ENCODE assay signal across 23 cellular contexts in genomic region chr1:202376247-202376646, GRCh38. TPM values are rescaled to one million over a fixed set of nuclear protein-coding genes. Genes with fewer than 3 reads are reported as not detected.
DNase-seq lines count a peak whose midpoint lies in the region; ATAC-seq, FAIRE-seq and TF ChIP-seq lines count a peak whose summit lies in the region.
"Had no signal": no experiment of that assay in that cellular context is flagged by ENCODE, and none has a peak within 500 bp of the region (broad histone marks: within the 10 kb centered on the region; RNA-seq: fewer than 3 reads in every experiment).

No MANE protein-coding gene starts in this region.

- no peaks in the 10 kb centered on the region for H3K9me2 ChIP-seq in GM23248 (ENCODE audit: insufficient read depth)

- WGBS in GM23248 (ENCODE audit: low coverage in 1 of 2, low lambda C conversion rate in 2 of 2, missing lambda C conversion rate in 2 of 2), 2 experiments = 42 to 48% methylated on average over 1 of the region's 1 CpG

- H4K20me1 ChIP-seq in GM23248 (ENCODE audit: insufficient read depth) = no peaks in the 10 kb centered on the region

- TF ChIP-seq CTCF in osteocyte (IDR thresholded peaks at IDR 0.05) = no peak

- 0 out of 2 replicates have a peak, but pooled peaks cover 3% of the 10 kb centered on the region for H3F3A ChIP-seq in GM23248 (ENCODE audit: insufficient read depth)

- H3K27me3 Mint-ChIP-seq in osteocyte (ENCODE audit: unreplicated experiment) = no peaks in the 10 kb centered on the region
- H3K27me3 Mint-ChIP-seq: activated CD4-positive, alpha-beta T cell treated with anti-CD3 and anti-CD28 coated beads, Interleukin-2, amount 10 ng/mL, durations not matched to agents 7 days and 5 days; CD4-positive, alpha-beta memory T cell; dendritic cell treated with granulocyte-macrophage colony-stimulating factor and Interleukin-4, amounts not matched to agents 40 ng/mL and 50 ng/mL, for 4 days had no signal

- in situ Hi-C loops in GM23248 (cut with MboI) = no loop called here

- FAIRE-seq in GM19239 (lab: Jason Lieb, UNC) = no peak

- peaks cover 10% of the 10 kb centered on the region for H3K4me1 Mint-ChIP-seq in osteocyte (ENCODE audit: unreplicated experiment)

- peak overlapping the region; percentile 1 for H3K27ac Mint-ChIP-seq in osteocyte (ENCODE audit: unreplicated experiment)
- H3K27ac Mint-ChIP-seq: activated CD4-positive, alpha-beta T cell treated with anti-CD3 and anti-CD28 coated beads, Interleukin-2, amount 10 ng/mL, durations not matched to agents 7 days and 5 days; dendritic cell treated with granulocyte-macrophage colony-stimulating factor and Interleukin-4, amounts not matched to agents 40 ng/mL and 50 ng/mL, for 4 days had no signal

- peak overlapping the region; percentile 50 for H3K4me2 ChIP-seq in GM23248 (ENCODE audit: unreplicated experiment)

- POLR2A ChIA-PET in HEK293T (lab: Yijun Ruan, JAX) = no interaction called here

- H3K4me3 ChIP-seq in GM23248 = peak overlapping the region; percentile 10; the same call in 1 of the 2 replicates
- H3K4me3 ChIP-seq: right atrium auricular region, upper lobe of right lung had no signal

- H3K4me1 ChIP-seq in GM23248 (ENCODE audit: insufficient read depth) = peaks cover 9% of the 10 kb centered on the region
- H3K4me1 ChIP-seq: upper lobe of right lung had no signal

- H3K4me3 Mint-ChIP-seq in osteocyte (ENCODE audit: unreplicated experiment) = no peak overlapping the region
- H3K4me3 Mint-ChIP-seq: activated CD4-positive, alpha-beta T cell treated with anti-CD3 and anti-CD28 coated beads, Interleukin-2, amount 10 ng/mL, durations not matched to agents 7 days and 5 days; CD4-positive, alpha-beta memory T cell; dendritic cell treated with granulocyte-macrophage colony-stimulating factor and Interleukin-4, amounts not matched to agents 40 ng/mL and 50 ng/mL, for 4 days had no signal

- H3K27ac ChIP-seq in GM23248 = peak overlapping the region; percentile 41
- H3K27ac ChIP-seq: right atrium auricular region, upper lobe of right lung had no signal

- no peak for TF ChIP-seq POLR2A in erythroblast (IDR thresholded peaks at IDR 0.05; ENCODE audit: low read length)

- no peak for ATAC-seq in GM21825 (IDR thresholded peaks at IDR 0.05; ENCODE audit: unreplicated experiment)
- ATAC-seq: PC-3; stimulated activated naive CD8-positive, alpha-beta T cell treated with anti-CD3 and anti-CD28 coated beads, Interleukin-15, Interleukin-2, amounts not matched to agents 100 U/mL and 50 U/mL, for 24 hours; upper lobe of right lung had no signal

- H3K9me3 ChIP-seq in GM23248 (ENCODE audit: low read depth) = no peaks in the 10 kb centered on the region
- H3K9me3 ChIP-seq: right atrium auricular region, upper lobe of right lung had no signal

- no peaks in the 10 kb centered on the region for H3K36me3 Mint-ChIP-seq in osteocyte (ENCODE audit: unreplicated experiment)

- H3K9me3 Mint-ChIP-seq in osteocyte (ENCODE audit: unreplicated experiment) = no peaks in the 10 kb centered on the region
- H3K9me3 Mint-ChIP-seq: activated CD4-positive, alpha-beta T cell treated with anti-CD3 and anti-CD28 coated beads, Interleukin-2, amount 10 ng/mL, durations not matched to agents 7 days and 5 days; dendritic cell treated with granulocyte-macrophage colony-stimulating factor and Interleukin-4, amounts not matched to agents 40 ng/mL and 50 ng/mL, for 4 days had no signal

- no peaks in the 10 kb centered on the region for H3K36me3 ChIP-seq in GM23248 (ENCODE audit: low read depth)
- H3K36me3 ChIP-seq: right atrium auricular region, upper lobe of right lung had no signal

- CTCF ChIA-PET in HEK293T (lab: Yijun Ruan, JAX) = no interaction called here

- no peaks in the 10 kb centered on the region for H3K27me3 ChIP-seq in GM23248 (replicated peaks; ENCODE audit: insufficient read depth)
- H3K27me3 ChIP-seq: right atrium auricular region, upper lobe of right lung had no signal

- peaks cover 48% of the 10 kb centered on the region for H3K79me2 ChIP-seq in GM23248 (ENCODE audit: insufficient read depth)

- H2AFZ ChIP-seq in GM23248 = no peak overlapping the region

- DNase-seq in GM23248 (peak; percentile 58), NCI-H460 (ENCODE audit: extremely low read depth, low read depth) (peak; percentile 72), erythroblast (lab: John Stamatoyannopoulos, UW) (peak; percentile 47 to 75), osteocyte (ENCODE audit: extremely low spot score, unreplicated experiment) (no peak), HEK293T (ENCODE audit: extremely low spot score) (no peak), GM19239 (ENCODE audit: insufficient read length, low spot score) (no peak)
- no peak for DNase-seq in activated CD4-positive, CD25-positive, alpha-beta regulatory T cell treated with anti-CD3 and anti-CD28 coated beads, Interleukin-2, amount 50 U/mL, for 72 hours
- DNase-seq: activated CD4-positive, alpha-beta T cell treated with anti-CD3 and anti-CD28 coated beads, Interleukin-2, amount 10 ng/mL, durations not matched to agents 7 days and 5 days; activated naive CD4-positive, alpha-beta T cell; activated T-cell treated with anti-CD3 and anti-CD28 coated beads for 4 hours; CD4-positive, alpha-beta memory T cell; DND-41; midbrain; MM.1S; NCI-H2029 treated with DMSO at 0.1 percent for 48 hours; NCI-H524; PC-3; stimulated activated CD4-positive, alpha-beta T cell treated with anti-CD3 and anti-CD28 coated beads, Interleukin-15, amount 100 ng/mL, for 24 hours; stimulated activated naive CD8-positive, alpha-beta T cell treated with anti-CD3 and anti-CD28 coated beads, Interleukin-15, Interleukin-2, amounts not matched to agents 100 U/mL and 50 U/mL, for 24 hours; upper lobe of right lung had no signal

- peak overlapping the region; percentile 15 for H3K9ac ChIP-seq in GM23248

TF ChIP-seq in HEK293T, 16 proteins besides CTCF, POLR2A, EP300 and RAD21:
- no peak for TF ChIP-seq FOXM1 (IDR thresholded peaks at IDR 0.05; ENCODE audit: borderline replicate concordance)
- no peak for TF ChIP-seq CTBP1 (IDR thresholded peaks at IDR 0.05; ENCODE audit: borderline replicate concordance)
- no peak for TF ChIP-seq L3MBTL2 (conservative IDR thresholded peaks at IDR 0.05)
- no peak for TF ChIP-seq FOXK2 (IDR thresholded peaks at IDR 0.05)
- TF ChIP-seq ELF4 (IDR thresholded peaks at IDR 0.05) = no peak
- no peak for TF ChIP-seq NFRKB (IDR thresholded peaks at IDR 0.05)
- no peak for TF ChIP-seq TARDBP (IDR thresholded peaks at IDR 0.05)
- no peak for TF ChIP-seq ZNF384 (IDR thresholded peaks at IDR 0.05)
- TF ChIP-seq BHLHE40 (IDR thresholded peaks at IDR 0.05; ENCODE audit: borderline replicate concordance) = no peak
- TF ChIP-seq PKNOX1 (IDR thresholded peaks at IDR 0.05) = no peak
- no peak for TF ChIP-seq FOXA1 (IDR thresholded peaks at IDR 0.05)
- TF ChIP-seq SUZ12 (IDR thresholded peaks at IDR 0.05) = no peak
- no peak for TF ChIP-seq SP1 (IDR thresholded peaks at IDR 0.05)
- TF ChIP-seq LEF1 (IDR thresholded peaks at IDR 0.05; ENCODE audit: borderline replicate concordance) = no peak
- TF ChIP-seq HDGF (IDR thresholded peaks at IDR 0.05; ENCODE audit: borderline replicate concordance) = no peak
- TF ChIP-seq ARNT (IDR thresholded peaks at IDR 0.05) = no peak

RNA-seq across cellular contexts. Expression of gene PPP1R12B, which starts 27.7 kb away (rescaled TPM):
- total RNA-seq in GM23248 (2014; rRNA removed; shearing (Covaris generic)) = 2.3 and 14.6 TPM in 2 replicates
- polyA plus RNA-seq in GM23248 (2016; fragmentation: Nextera tagmentation; extraction: Ambion mirVana) = 2.5 and 3.6 TPM in 2 replicates
- total RNA-seq in NCI-H460 (2014; rRNA removed; shearing (Covaris generic)) = 16.4 and 16.6 TPM in 2 replicates
- polyA plus RNA-seq in NCI-H460 (2014; cell fraction: nucleus; rRNA removed) = 11.4 and 61.6 TPM in 2 replicates
- total RNA-seq in osteocyte = 13.2 and 14.6 TPM in 2 replicates

RNA-seq across cellular contexts. Expression of gene UBE2T, which starts 34.5 kb away (rescaled TPM):
- 12.5 and 18.9 TPM in 2 replicates for total RNA-seq in GM23248 (2014; rRNA removed; shearing (Covaris generic))
- 39.6 and 41.1 TPM in 2 replicates for polyA plus RNA-seq in GM23248 (2016; fragmentation: Nextera tagmentation; extraction: Ambion mirVana)
- 125 and 129 TPM in 2 replicates for total RNA-seq in NCI-H460 (2014; rRNA removed; shearing (Covaris generic))
- 240 and 285 TPM in 2 replicates for polyA plus RNA-seq in NCI-H460 (2014; cell fraction: nucleus; rRNA removed)
- total RNA-seq in osteocyte = 7.2 and 7.9 TPM in 2 replicates

Comparison
In these comparisons a context has a peak if more than half of its experiments do, and no peak if none do; other contexts are left out.
1. DNase-seq: peak in GM23248 (single experiment), NCI-H460 (single experiment) and erythroblast (2 of 2); none in osteocyte (single experiment), activated CD4-positive, CD25-positive, alpha-beta regulatory T cell treated with anti-CD3 and anti-CD28 coated beads, Interleukin-2, amount 50 U/mL, for 72 hours (single experiment), HEK293T (single experiment) and GM19239 (single experiment).